Comparison of ENCODE assay signal across 1 cellular context in genomic region chr5:161847896-161848510, GRCh38.
TF ChIP-seq lines count a peak whose summit lies in the region.

Gene GABRA1, plus strand, starts transcription at chr5:161848120. Its CDS starts 2,691 bp downstream, at chr5:161850811.

TF ChIP-seq in H1, 55 proteins besides CTCF, POLR2A, EP300 and RAD21:
- TF ChIP-seq CBX5 (IDR thresholded peaks at IDR 0.05; ENCODE audit: low read depth, low read length): no peak
- TF ChIP-seq E2F6 (IDR thresholded peaks at IDR 0.05): 0 out of 2 replicates have a peak, but pooled peaks have one; percentile 18
- peak; percentile 19; the same call in 1 of the 2 replicates for TF ChIP-seq SUZ12 (IDR thresholded peaks at IDR 0.05; ENCODE audit: low read length)
- no peak for TF ChIP-seq CREB1 (IDR thresholded peaks at IDR 0.05)
- peak; percentile 36; the same call in 1 of the 2 replicates for TF ChIP-seq TAF1 (IDR thresholded peaks at IDR 0.05; ENCODE audit: low read depth, low read length)
- no peak for TF ChIP-seq GTF2F1 (IDR thresholded peaks at IDR 0.05; ENCODE audit: borderline replicate concordance, low read depth, low read length)
- TF ChIP-seq RBBP5 (IDR thresholded peaks at IDR 0.05; ENCODE audit: borderline replicate concordance, low read depth, low read length): peak; percentile 70
- 0 out of 2 replicates have a peak, but pooled peaks have one; percentile 13 for TF ChIP-seq YY1 (IDR thresholded peaks at IDR 0.05; ENCODE audit: low read depth, low read length)
